1 cellular context compared by ENCODE assay signal in the genomic region with DNA sequence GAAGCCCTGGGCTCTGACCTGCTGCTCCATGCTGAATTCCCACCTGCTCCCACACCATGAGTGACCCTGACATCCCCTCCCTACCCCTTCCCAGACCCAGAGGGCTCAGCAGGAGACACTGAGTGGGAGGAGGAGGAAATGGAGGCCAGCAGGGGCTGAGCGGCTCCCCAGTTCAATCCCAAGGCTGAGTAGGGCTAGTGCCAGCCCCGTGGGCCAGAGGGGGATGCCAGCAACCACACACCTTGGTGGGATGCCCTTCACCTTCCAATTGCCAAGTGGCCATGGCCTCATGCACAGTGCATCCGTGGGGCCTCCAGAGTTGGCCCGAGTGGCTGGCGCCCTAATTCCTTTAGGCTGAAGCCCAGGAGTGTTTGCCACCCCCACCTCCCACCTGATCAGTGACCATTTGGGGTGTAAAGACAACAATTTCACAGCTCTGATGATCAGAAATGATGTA.
A peak's percentile ranks its signal among the peaks of the same experiment; 100 is the strongest.
TF ChIP-seq lines count a peak whose summit lies in the region.

No MANE protein-coding gene starts in this region.

TF ChIP-seq in HepG2, 621 proteins besides CTCF, POLR2A, EP300 and RAD21 (continued from another document):
- no peak for TF ChIP-seq NFRKB (IDR thresholded peaks at IDR 0.05)
- TF ChIP-seq ZNF607 (CRISPR knock-in tag; IDR thresholded peaks at IDR 0.05; ENCODE audit: borderline replicate concordance): peak; percentile 45; the same call in 1 of the 2 replicates
- no peak for TF ChIP-seq BHLHE40 (IDR thresholded peaks at IDR 0.05; ENCODE audit: low read length)
- TF ChIP-seq, protein P1, sequence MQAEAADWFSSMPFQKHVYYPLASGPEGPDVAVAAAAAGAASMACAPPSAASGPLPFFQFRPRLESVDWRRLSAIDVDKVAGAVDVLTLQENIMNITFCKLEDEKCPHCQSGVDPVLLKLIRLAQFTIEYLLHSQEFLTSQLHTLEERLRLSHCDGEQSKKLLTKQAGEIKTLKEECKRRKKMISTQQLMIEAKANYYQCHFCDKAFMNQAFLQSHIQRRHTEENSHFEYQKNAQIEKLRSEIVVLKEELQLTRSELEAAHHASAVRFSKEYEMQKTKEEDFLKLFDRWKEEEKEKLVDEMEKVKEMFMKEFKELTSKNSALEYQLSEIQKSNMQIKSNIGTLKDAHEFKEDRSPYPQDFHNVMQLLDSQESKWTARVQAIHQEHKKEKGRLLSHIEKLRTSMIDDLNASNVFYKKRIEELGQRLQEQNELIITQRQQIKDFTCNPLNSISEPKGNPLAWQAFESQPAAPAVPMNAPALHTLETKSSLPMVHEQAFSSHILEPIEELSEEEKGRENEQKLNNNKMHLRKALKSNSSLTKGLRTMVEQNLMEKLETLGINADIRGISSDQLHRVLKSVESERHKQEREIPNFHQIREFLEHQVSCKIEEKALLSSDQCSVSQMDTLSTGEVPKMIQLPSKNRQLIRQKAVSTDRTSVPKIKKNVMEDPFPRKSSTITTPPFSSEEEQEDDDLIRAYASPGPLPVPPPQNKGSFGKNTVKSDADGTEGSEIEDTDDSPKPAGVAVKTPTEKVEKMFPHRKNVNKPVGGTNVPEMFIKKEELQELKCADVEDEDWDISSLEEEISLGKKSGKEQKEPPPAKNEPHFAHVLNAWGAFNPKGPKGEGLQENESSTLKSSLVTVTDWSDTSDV (CRISPR knock-in tag; IDR thresholded peaks at IDR 0.05): peak; percentile 80; the same call in 1 of the 2 replicates
- TF ChIP-seq MED8 (CRISPR knock-in tag; IDR thresholded peaks at IDR 0.05; ENCODE audit: insufficient replicate concordance): peak; percentile 78
- TF ChIP-seq HIVEP1 (CRISPR knock-in tag; IDR thresholded peaks at IDR 0.05): 0 out of 2 replicates have a peak, but pooled peaks have one; percentile 55
- TF ChIP-seq SSRP1 (CRISPR knock-in tag; IDR thresholded peaks at IDR 0.05): peak; percentile 70; the same call in 1 of the 2 replicates
- TF ChIP-seq YY1 (IDR thresholded peaks at IDR 0.05; ENCODE audit: insufficient read depth, insufficient replicate concordance, low read depth, low read length): no peak
- peak; percentile 84 for TF ChIP-seq CSRNP1 (CRISPR knock-in tag; IDR thresholded peaks at IDR 0.05)
- TF ChIP-seq ZNF576 (CRISPR knock-in tag; IDR thresholded peaks at IDR 0.05): peak; percentile 72; the same call in 1 of the 2 replicates
- peak; percentile 16; the same call in 1 of the 2 replicates for TF ChIP-seq ZNF598 (CRISPR knock-in tag; IDR thresholded peaks at IDR 0.05; ENCODE audit: borderline replicate concordance)
- TF ChIP-seq KLF15 (CRISPR knock-in tag; IDR thresholded peaks at IDR 0.05; ENCODE audit: borderline replicate concordance): 0 out of 2 replicates have a peak, but pooled peaks have one; percentile 32
- TF ChIP-seq NR0B2 (CRISPR knock-in tag; IDR thresholded peaks at IDR 0.05): peak; percentile 76; the same call in 1 of the 2 replicates
- peak; percentile 49; the same call in 1 of the 2 replicates for TF ChIP-seq ZMYM2 (CRISPR knock-in tag; IDR thresholded peaks at IDR 0.05)
- TF ChIP-seq GATA4 (IDR thresholded peaks at IDR 0.05; ENCODE audit: borderline replicate concordance, low read depth): 0 out of 2 replicates have a peak, but pooled peaks have one; percentile 7
- TF ChIP-seq ZNF253 (CRISPR knock-in tag; IDR thresholded peaks at IDR 0.05; ENCODE audit: borderline replicate concordance): 0 out of 2 replicates have a peak, but pooled peaks have one; percentile 20
- 0 out of 2 replicates have a peak, but pooled peaks have one; percentile 4 for TF ChIP-seq DMTF1 (CRISPR knock-in tag; IDR thresholded peaks at IDR 0.05)
- no peak for TF ChIP-seq SCMH1 (CRISPR knock-in tag; IDR thresholded peaks at IDR 0.05; ENCODE audit: borderline replicate concordance)
- TF ChIP-seq JUND (CRISPR knock-in tag; IDR thresholded peaks at IDR 0.05): peak; percentile 88; the same call in 1 of the 2 replicates
